ENCODE assay signal across 18 cellular contexts in the genomic region with DNA sequence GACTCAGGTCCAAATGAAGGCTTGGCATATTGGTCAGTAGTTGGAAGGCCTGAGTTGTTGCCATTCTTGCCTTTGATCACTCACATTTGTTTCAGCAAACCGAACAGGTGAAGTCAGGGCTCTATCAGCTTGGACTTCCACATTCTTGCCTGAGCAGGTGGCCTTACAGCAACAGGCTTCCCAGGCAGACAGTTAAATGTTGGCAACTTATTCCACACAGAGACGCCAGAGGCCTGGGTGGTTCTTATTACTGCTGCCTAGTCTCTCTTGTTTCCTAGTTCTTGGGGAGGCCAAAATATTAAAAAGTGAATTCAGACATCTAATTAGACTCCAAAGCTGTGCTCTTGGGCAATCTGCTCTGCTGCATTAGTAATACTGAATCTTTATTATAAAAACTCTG. TPM values are rescaled to one million over a fixed set of nuclear protein-coding genes. Genes with fewer than 3 reads are reported as not detected.
DNase-seq lines count a peak whose midpoint lies in the region; ATAC-seq, FAIRE-seq and TF ChIP-seq lines count a peak whose summit lies in the region.
"Had no signal": no experiment of that assay in that cellular context is flagged by ENCODE, and none has a peak within 500 bp of the region (broad histone marks: within the 10 kb centered on the region; RNA-seq: fewer than 3 reads in every experiment).

No MANE protein-coding gene starts in this region.

- no peak for TF ChIP-seq POLR2A in gastroesophageal sphincter (IDR thresholded peaks at IDR 0.05)

- TF ChIP-seq CTCF in bronchial epithelial cell (IDR thresholded peaks at IDR 0.05; ENCODE audit: insufficient read depth, low read length, severe bottlenecking) = no peak
- no peak for TF ChIP-seq CTCF in gastroesophageal sphincter (IDR thresholded peaks at IDR 0.05)

- peaks cover 41% of the 10 kb centered on the region for H3F3A ChIP-seq in GM23248 (ENCODE audit: insufficient read depth)

- H3K9me3 ChIP-seq in GM23248 (ENCODE audit: low read depth) = no peaks in the 10 kb centered on the region
- no peaks in the 10 kb centered on the region for H3K9me3 ChIP-seq in gastroesophageal sphincter
- H3K9me3 ChIP-seq: Caco-2 had no signal

- no peaks in the 10 kb centered on the region for H4K20me1 ChIP-seq in GM23248 (ENCODE audit: insufficient read depth)

- H3K27ac ChIP-seq in ACC112 (ENCODE audit: low read depth, low read length) (peak overlapping the region; percentile 93), GM23248 (peak overlapping the region; percentile 97; the same call in 1 of the 2 replicates), gastroesophageal sphincter (peak overlapping the region in 3 of 4 donors; percentile 48 to 61 (median 52))
- H3K27ac ChIP-seq: HL-60, SK-N-MC had no signal

- in situ Hi-C loops in GM23248 (cut with MboI) = no loop called here

- H3K4me1 ChIP-seq in ACC112 (ENCODE audit: control insufficient read depth, insufficient read depth, low read length, unreplicated experiment) (peaks cover 44% of the 10 kb centered on the region), GM23248 (ENCODE audit: insufficient read depth) (peaks cover 43% of the 10 kb centered on the region), gastroesophageal sphincter (peaks cover 6 to 58% (median 10%) of the 10 kb centered on the region in 3 donors)

- H3K79me2 ChIP-seq in ACC112 (ENCODE audit: control insufficient read depth, insufficient read depth, low read length, unreplicated experiment) (no peaks in the 10 kb centered on the region), GM23248 (ENCODE audit: insufficient read depth) (no peaks in the 10 kb centered on the region)

- FAIRE-seq in bronchial epithelial cell (lab: Jason Lieb, UNC) = no peak
- FAIRE-seq: HTR-8/SVneo had no signal

- no peak overlapping the region for H3K4me2 ChIP-seq in GM23248 (ENCODE audit: unreplicated experiment)

- no peaks in the 10 kb centered on the region for H3K36me3 ChIP-seq in ACC112 (ENCODE audit: insufficient read depth, low read length)
- H3K36me3 ChIP-seq in GM23248 (ENCODE audit: low read depth) = no peaks in the 10 kb centered on the region
- H3K36me3 ChIP-seq in bronchial epithelial cell (ENCODE audit: control insufficient read depth, insufficient read depth, low read length) = no peaks in the 10 kb centered on the region
- no peaks in the 10 kb centered on the region for H3K36me3 ChIP-seq in gastroesophageal sphincter

- H3K9ac ChIP-seq in GM23248 = no peak overlapping the region

- DNase-seq in GM23248 (peak; percentile 12), bronchial epithelial cell (ENCODE audit: low read depth) (peak; percentile 41), amygdala (lab: John Stamatoyannopoulos, UW) (no peak), NCI-H1694 treated with DMSO at 0.1 percent for 48 hours (lab: John Stamatoyannopoulos, UW) (no peak)
- no peak for DNase-seq in stimulated activated CD4-positive, alpha-beta T cell treated with anti-CD3 and anti-CD28 coated beads, Interleukin-15, amount 100 ng/mL, for 24 hours
- DNase-seq: Caco-2; CD4-positive, CD25-positive, alpha-beta regulatory T cell; NCI-H1417 treated with DMSO at 0.1 percent for 48 hours; NCI-H2029; NCI-H2171 treated with DMSO at 0.1 percent for 48 hours; NCI-H510A; NCI-H774 had no signal

- H2AFZ ChIP-seq in ACC112 (ENCODE audit: low read length, unreplicated experiment) = no peak overlapping the region
- no peak overlapping the region for H2AFZ ChIP-seq in GM23248

- no peak for TF ChIP-seq EP300 in gastroesophageal sphincter (IDR thresholded peaks at IDR 0.05)

- no peak overlapping the region for H3K4me3 ChIP-seq in ACC112 (ENCODE audit: low read depth, low read length)
- H3K4me3 ChIP-seq in GM23248 = no peak overlapping the region
- H3K4me3 ChIP-seq in bronchial epithelial cell (ENCODE audit: low read depth, low read length) = no peak overlapping the region
- H3K4me3 ChIP-seq in gastroesophageal sphincter = no peak overlapping the region
- H3K4me3 ChIP-seq: SK-N-MC had no signal

- H3K27me3 ChIP-seq in ACC112 (ENCODE audit: insufficient read depth, low read length) (no peaks in the 10 kb centered on the region), GM23248 (replicated peaks; ENCODE audit: insufficient read depth) (no peaks in the 10 kb centered on the region), bronchial epithelial cell (ENCODE audit: control insufficient read depth, insufficient read depth, low read length) (no peaks in the 10 kb centered on the region), gastroesophageal sphincter (no peaks in the 10 kb centered on the region)

- WGBS in GM23248 (ENCODE audit: low coverage in 1 of 2, low lambda C conversion rate in 2 of 2, missing lambda C conversion rate in 2 of 2), 2 experiments = 25 to 48% methylated on average over 2 of the region's 2 CpGs
- 42% methylated on average over 2 of the region's 2 CpGs; no CpG with 5 or more reads in 1 of the 2 donors for WGBS in gastroesophageal sphincter (ENCODE audit: low coverage in 1 of 2), 2 donors

- no peak for ATAC-seq in gastroesophageal sphincter
- ATAC-seq: HCT116 had no signal

- H3K9me2 ChIP-seq in GM23248 (ENCODE audit: insufficient read depth) = no peaks in the 10 kb centered on the region

RNA-seq across cellular contexts. Expression of a gene that starts 36.5 kb away (rescaled TPM):
- not detected in 2 replicates for total RNA-seq in GM23248 (2014; rRNA removed; shearing (Covaris generic))
- not detected in 2 replicates for polyA plus RNA-seq in GM23248 (2016; fragmentation: Nextera tagmentation; extraction: Ambion mirVana)
- total RNA-seq in bronchial epithelial cell (not detected in 2 replicates), gastroesophageal sphincter (1 to 10 TPM in 1 of 4 donors, not detected in 3; 2.0 TPM)
- total RNA-seq: Caco-2; CD4-positive, CD25-positive, alpha-beta regulatory T cell had no signal

Comparison
In these comparisons a context has a peak if more than half of its experiments do, and no peak if none do; other contexts are left out.
1. DNase-seq: peak in GM23248 (single experiment) and bronchial epithelial cell (single experiment); none in stimulated activated CD4-positive, alpha-beta T cell treated with anti-CD3 and anti-CD28 coated beads, Interleukin-15, amount 100 ng/mL, for 24 hours (single experiment), amygdala (0 of 56) and NCI-H1694 treated with DMSO at 0.1 percent for 48 hours (single experiment).
2. Peak in every context shown above with its lines, with median percentiles within 50 percentile points of each other: H3K27ac ChIP-seq.